Comparison of ENCODE assay signal across 11 cellular contexts in genomic region chr6:27296106-27296783, GRCh38. TPM values are rescaled to one million over a fixed set of nuclear protein-coding genes. Genes with fewer than 3 reads are reported as not detected.
DNase-seq lines count a peak whose midpoint lies in the region; ATAC-seq, FAIRE-seq and TF ChIP-seq lines count a peak whose summit lies in the region.
"Had no signal": no experiment of that assay in that cellular context is flagged by ENCODE, and none has a peak within 500 bp of the region (broad histone marks: within the 10 kb centered on the region; RNA-seq: fewer than 3 reads in every experiment).

No MANE protein-coding gene starts in this region.

- no peak for FAIRE-seq in bronchial epithelial cell (lab: Jason Lieb, UNC)
- FAIRE-seq: endometrium had no signal

- ATAC-seq in mucosa of descending colon (peak; percentile 28), HG03280 (IDR thresholded peaks at IDR 0.05; ENCODE audit: unreplicated experiment) (no peak), HG02973 (IDR thresholded peaks at IDR 0.05; ENCODE audit: unreplicated experiment) (no peak)

- H3K36me3 ChIP-seq in bronchial epithelial cell (ENCODE audit: control insufficient read depth, insufficient read depth, low read length) (no peaks in the 10 kb centered on the region), mucosa of descending colon (ENCODE audit: low read depth) (no peaks in the 10 kb centered on the region)
- H3K36me3 ChIP-seq: SJSA1 had no signal

- H3K4me3 ChIP-seq in LNCaP clone FGC (ENCODE audit: low read depth, low read length) (peak overlapping the region; percentile 67), bronchial epithelial cell (ENCODE audit: low read depth, low read length) (peak overlapping the region; percentile 43), mucosa of descending colon (no peak overlapping the region)
- H3K4me3 ChIP-seq: SJSA1 had no signal

- no peaks in the 10 kb centered on the region for H3K9me3 ChIP-seq in mucosa of descending colon

- DNase-seq in DMS 273 (lab: John Stamatoyannopoulos, UW; ENCODE audit: unreplicated experiment) (peak; percentile 83), LNCaP clone FGC (ENCODE audit: low read depth) (no peak), bronchial epithelial cell (ENCODE audit: low read depth) (peak; percentile 38), mucosa of descending colon (peak in 1 of 3 donors; percentile 11), Kasumi-1 (lab: John Stamatoyannopoulos, UW) (no peak), NCI-H146 treated with DMSO at 0.1 percent for 48 hours (lab: John Stamatoyannopoulos, UW; ENCODE audit: unreplicated experiment) (no peak)

- H3K4me1 ChIP-seq in mucosa of descending colon (ENCODE audit: low read depth): no peaks in the 10 kb centered on the region
- H3K4me1 ChIP-seq: SJSA1 had no signal

- TF ChIP-seq CTCF in LNCaP clone FGC (IDR thresholded peaks at IDR 0.05; ENCODE audit: control insufficient read depth, extremely low read depth, insufficient read depth): no peak
- no peak for TF ChIP-seq CTCF in bronchial epithelial cell (IDR thresholded peaks at IDR 0.05; ENCODE audit: insufficient read depth, low read length, severe bottlenecking)
- no peak for TF ChIP-seq CTCF in mucosa of descending colon (IDR thresholded peaks at IDR 0.05)

- H3K27me3 ChIP-seq in bronchial epithelial cell (ENCODE audit: control insufficient read depth, insufficient read depth, low read length): no peaks in the 10 kb centered on the region
- H3K27me3 ChIP-seq: SJSA1 had no signal

- intact Hi-C loops in mucosa of descending colon (cut with DNase I, micrococcal nuclease): no loop called here

RNA-seq across cellular contexts. Expression of gene POM121L2, which starts 15.8 kb away (rescaled TPM):
- total RNA-seq in bronchial epithelial cell: not detected in 2 replicates
- under 1 TPM in 2 of 3 donors, not detected in 1; 0.09 to 0.14 TPM for total RNA-seq in mucosa of descending colon
- total RNA-seq: SJSA1, skeletal muscle tissue had no signal

RNA-seq across cellular contexts. Expression of gene PRSS16, which starts 48.7 kb away (rescaled TPM):
- total RNA-seq in bronchial epithelial cell (4.5 and 15.1 TPM in 2 replicates), mucosa of descending colon (10 to 100 TPM; 13.0 to 32.1 (median 22.4) TPM)
- total RNA-seq: SJSA1 had no signal

Comparison
In these comparisons a context has a peak if more than half of its experiments do, and no peak if none do; other contexts are left out.
1. DNase-seq: peak in DMS 273 (single experiment) and bronchial epithelial cell (single experiment); none in LNCaP clone FGC (single experiment), Kasumi-1 (0 of 2) and NCI-H146 treated with DMSO at 0.1 percent for 48 hours (single experiment).